In the genomic region with DNA sequence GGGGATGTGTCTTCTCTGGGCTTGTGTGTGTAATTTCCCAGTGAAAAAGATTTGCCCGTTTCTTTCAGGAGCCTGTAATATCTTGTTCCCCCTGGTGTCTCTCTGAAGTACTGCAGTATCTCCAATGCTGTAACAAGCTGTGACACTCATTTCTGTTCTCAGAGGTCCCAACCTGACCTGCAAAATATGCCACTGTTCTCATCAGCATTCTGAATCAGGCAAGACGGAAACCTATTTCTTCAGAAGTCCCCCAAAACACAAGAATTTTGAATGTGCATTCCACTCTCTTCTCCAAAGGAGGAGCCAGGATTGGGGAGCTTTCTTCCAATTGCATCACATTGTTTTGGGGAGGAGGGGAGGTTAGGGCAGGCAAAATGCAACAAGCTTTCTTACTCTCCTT, we compare ENCODE assay signal across 8 cellular contexts.
DNase-seq lines count a peak whose midpoint lies in the region; ATAC-seq and TF ChIP-seq lines count a peak whose summit lies in the region.

No MANE protein-coding gene starts in this region.

- TF ChIP-seq CTCF in HL-60 (IDR thresholded peaks at IDR 0.05; ENCODE audit: insufficient read depth, low read length) (peak; percentile 53), fibroblast of the aortic adventitia (IDR thresholded peaks at IDR 0.05; ENCODE audit: insufficient read depth, low read length) (peak; percentile 83), prostate gland (IDR thresholded peaks at IDR 0.05) (peak in 3 of 4 experiments; percentile 61 to 71 (median 70))

- H3K4me3 ChIP-seq in HL-60 (replicated peaks; ENCODE audit: insufficient read depth, low read length) (no peak overlapping the region), fibroblast of the aortic adventitia (ENCODE audit: low read depth, low read length) (no peak overlapping the region), prostate gland (no peak overlapping the region)

- H3K9me3 ChIP-seq in prostate gland = no peaks in the 10 kb centered on the region

- TF ChIP-seq POLR2A in prostate gland (IDR thresholded peaks at IDR 0.05) = no peak

- whole genome bisulfite sequencing in prostate gland = 32% methylated on average over 2 of the region's 2 CpGs

- H3K27ac ChIP-seq in HL-60 (replicated peaks) (no peak overlapping the region), prostate gland (no peak overlapping the region)

- H3K36me3 ChIP-seq in prostate gland = no peaks in the 10 kb centered on the region

- intact Hi-C loops in prostate gland (cut with DNase I) = no loop called here

- no peaks in the 10 kb centered on the region for H3K27me3 ChIP-seq in HL-60 (ENCODE audit: insufficient read depth, poor library complexity, severe bottlenecking)
- H3K27me3 ChIP-seq in prostate gland (replicated peaks; ENCODE audit: insufficient read depth) = no peaks in the 10 kb centered on the region

- no peaks in the 10 kb centered on the region for H3K4me1 ChIP-seq in prostate gland (replicated peaks)

- ATAC-seq in GM21367 (IDR thresholded peaks at IDR 0.05; ENCODE audit: unreplicated experiment) (no peak), GM21360 (IDR thresholded peaks at IDR 0.05; ENCODE audit: unreplicated experiment) (no peak)

- DNase-seq in DMS53 (lab: John Stamatoyannopoulos, UW) (peak; percentile 93), HL-60 (ENCODE audit: low read depth in 1 of 2, low spot score in 1 of 2) (peak; percentile 17 to 49), SHP77 treated with DMSO at 0.1 percent for 48 hours (lab: John Stamatoyannopoulos, UW) (peak; percentile 8), fibroblast of the aortic adventitia (ENCODE audit: low read depth) (peak; percentile 85), prostate gland (ENCODE audit: low spot score) (peak; percentile 43), activated gamma-delta T cell treated with Interleukin-2 at 50 U/mL for 16 hours (no peak)
